Comparison of ENCODE assay signal across 17 cellular contexts in the genomic region with DNA sequence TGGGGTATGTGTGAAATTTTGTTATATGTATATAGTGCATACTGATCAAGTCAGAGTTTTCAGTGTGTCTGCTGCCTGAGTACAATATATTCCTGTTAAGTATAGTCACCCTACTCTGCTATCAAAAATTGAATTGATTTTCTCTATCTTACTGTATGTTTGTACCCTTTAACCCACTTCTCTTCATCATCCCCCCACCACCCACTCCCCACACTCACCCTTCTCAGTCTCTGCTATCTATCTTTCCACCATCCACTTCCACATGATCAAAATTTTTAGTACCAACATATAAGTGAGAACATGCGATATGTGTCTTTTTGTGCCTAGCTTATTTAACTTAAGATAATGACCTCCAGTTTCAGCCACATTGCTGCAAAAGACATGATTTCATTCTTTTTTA. TPM values are rescaled to one million over a fixed set of nuclear protein-coding genes. Genes with fewer than 3 reads are reported as not detected.
DNase-seq lines count a peak whose midpoint lies in the region; TF ChIP-seq lines count a peak whose summit lies in the region.
"Had no signal": no experiment of that assay in that cellular context is flagged by ENCODE, and none has a peak within 500 bp of the region (broad histone marks: within the 10 kb centered on the region; RNA-seq: fewer than 3 reads in every experiment).

No MANE protein-coding gene starts in this region.

- H3K27ac ChIP-seq in effector memory CD4-positive, alpha-beta T cell (ENCODE audit: insufficient read depth, low read length, poor library complexity, severe bottlenecking) = peak overlapping the region; percentile 77
- H3K27ac ChIP-seq: brain microvascular endothelial cell, esophagus squamous epithelium, psoas muscle, suprapubic skin had no signal

- H3K27ac Mint-ChIP-seq in activated CD4-positive, alpha-beta memory T cell treated with anti-CD3 and anti-CD28 coated beads, Interleukin-2, amount 10 ng/mL, durations not matched to agents 7 days and 5 days = no peak overlapping the region
- H3K27ac Mint-ChIP-seq in endothelial cell (ENCODE audit: unreplicated experiment) = no peak overlapping the region

- peak overlapping the region; percentile 57 for H3K4me3 ChIP-seq in effector memory CD4-positive, alpha-beta T cell (ENCODE audit: insufficient read depth, low read depth, low read length, poor library complexity, severe bottlenecking)
- no peak overlapping the region for H3K4me3 ChIP-seq in HAP-1
- H3K4me3 ChIP-seq: psoas muscle, suprapubic skin had no signal

- POLR2A ChIA-PET in activated CD4-positive, alpha-beta memory T cell treated with anti-CD3 and anti-CD28 coated beads, Interleukin-2, amount 10 ng/mL, durations not matched to agents 7 days and 5 days (lab: Charles Lee) = interaction anchor here (7.2 kb wide), 1 partner anchor 19 kb away, joined by 45 read pairs; no protein-coding TSS in a partner anchor

- peaks cover 6% of the 10 kb centered on the region for H3K27me3 Mint-ChIP-seq in activated CD4-positive, alpha-beta memory T cell treated with anti-CD3 and anti-CD28 coated beads, Interleukin-2, amount 10 ng/mL, durations not matched to agents 7 days and 5 days
- H3K27me3 Mint-ChIP-seq in endothelial cell (ENCODE audit: unreplicated experiment) = no peaks in the 10 kb centered on the region

- H3K36me3 Mint-ChIP-seq in activated CD4-positive, alpha-beta memory T cell treated with anti-CD3 and anti-CD28 coated beads, Interleukin-2, amount 10 ng/mL, durations not matched to agents 7 days and 5 days (ENCODE audit: low read depth) = peaks cover 59% of the 10 kb centered on the region
- H3K36me3 Mint-ChIP-seq in endothelial cell (ENCODE audit: low read depth, unreplicated experiment) = no peaks in the 10 kb centered on the region

- H3K27me3 ChIP-seq in effector memory CD4-positive, alpha-beta T cell (replicated peaks; ENCODE audit: control insufficient read depth, insufficient read depth, low read length, poor library complexity, severe bottlenecking) = no peaks in the 10 kb centered on the region
- no peaks in the 10 kb centered on the region for H3K27me3 ChIP-seq in HAP-1 (ENCODE audit: low read depth)
- H3K27me3 ChIP-seq: brain microvascular endothelial cell, esophagus squamous epithelium, suprapubic skin had no signal

- DNase-seq in stimulated activated CD4-positive, alpha-beta T cell treated with anti-CD3 and anti-CD28 coated beads, Interleukin-4, amount 100 ng/mL, for 24 hours = peak; percentile 59
- DNase-seq in stimulated activated CD4-positive, alpha-beta T cell treated with anti-CD3 and anti-CD28 coated beads, Interleukin-2, amount 100 ng/mL, for 48 hours = no peak
- DNase-seq in activated CD4-positive, alpha-beta memory T cell treated with anti-CD3 and anti-CD28 coated beads, Interleukin-2, amount 10 ng/mL, durations not matched to agents 7 days and 5 days = no peak
- no peak for DNase-seq in effector memory CD4-positive, alpha-beta T cell
- DNase-seq in HAP-1 (ENCODE audit: low spot score in 2 of 2) (no peak), GM20000 (ENCODE audit: low spot score) (no peak), islet precursor cell (no peak), endothelial cell (ENCODE audit: low spot score) (no peak)
- DNase-seq: activated effector memory CD4-positive, alpha-beta T cell treated with anti-CD3 and anti-CD28 coated beads, Interleukin-2, amount 50 U/mL, for 16 hours; brain microvascular endothelial cell; esophagus squamous epithelium; NCI-H1930; NCI-H446; psoas muscle; SHP77 treated with DMSO at 0.1 percent for 48 hours had no signal

- TF ChIP-seq CTCF in GM20000 (IDR thresholded peaks at IDR 0.05; ENCODE audit: extremely low read depth, missing control alignments) = no peak
- no peak for TF ChIP-seq CTCF in endothelial cell (IDR thresholded peaks at IDR 0.05; ENCODE audit: unreplicated experiment)

- in situ Hi-C loops in HAP-1 (cut with MboI; ENCODE audit: low sequenced_read_pairs) = no loop called here

- H3K9me3 ChIP-seq in effector memory CD4-positive, alpha-beta T cell (ENCODE audit: control insufficient read depth, low read length) = no peaks in the 10 kb centered on the region
- 0 out of 2 replicates have a peak, but pooled peaks cover 3% of the 10 kb centered on the region for H3K9me3 ChIP-seq in HAP-1
- H3K9me3 ChIP-seq: esophagus squamous epithelium, psoas muscle, suprapubic skin had no signal

- peaks cover 4% of the 10 kb centered on the region for H3K9me3 Mint-ChIP-seq in activated CD4-positive, alpha-beta memory T cell treated with anti-CD3 and anti-CD28 coated beads, Interleukin-2, amount 10 ng/mL, durations not matched to agents 7 days and 5 days
- no peaks in the 10 kb centered on the region for H3K9me3 Mint-ChIP-seq in endothelial cell (ENCODE audit: unreplicated experiment)

- CTCF ChIA-PET in activated CD4-positive, alpha-beta memory T cell treated with anti-CD3 and anti-CD28 coated beads, Interleukin-2, amount 10 ng/mL, durations not matched to agents 7 days and 5 days (lab: Charles Lee) = interaction anchor here (0.6 to 7.3 kb wide), 4 partner anchors 23 to 191 kb away, joined by 3 to 58 read pairs (median 4); no protein-coding TSS in a partner anchor

- peaks cover 44% of the 10 kb centered on the region for H3K4me1 ChIP-seq in effector memory CD4-positive, alpha-beta T cell (ENCODE audit: control insufficient read depth, insufficient read depth, low read length, poor library complexity, severe bottlenecking)
- H3K4me1 ChIP-seq in HAP-1 = no peaks in the 10 kb centered on the region
- H3K4me1 ChIP-seq: esophagus squamous epithelium, psoas muscle, suprapubic skin had no signal

- H3K4me3 Mint-ChIP-seq in activated CD4-positive, alpha-beta memory T cell treated with anti-CD3 and anti-CD28 coated beads, Interleukin-2, amount 10 ng/mL, durations not matched to agents 7 days and 5 days = peak overlapping the region; percentile 31
- H3K4me3 Mint-ChIP-seq in endothelial cell (ENCODE audit: unreplicated experiment) = no peak overlapping the region

- peaks cover 10% of the 10 kb centered on the region for H3K36me3 ChIP-seq in effector memory CD4-positive, alpha-beta T cell (ENCODE audit: control insufficient read depth, insufficient read depth, low read length)
- H3K36me3 ChIP-seq in HAP-1 (replicated peaks) = no peaks in the 10 kb centered on the region
- H3K36me3 ChIP-seq: brain microvascular endothelial cell, esophagus squamous epithelium, suprapubic skin had no signal

- peaks cover 71% of the 10 kb centered on the region for H3K4me1 Mint-ChIP-seq in activated CD4-positive, alpha-beta memory T cell treated with anti-CD3 and anti-CD28 coated beads, Interleukin-2, amount 10 ng/mL, durations not matched to agents 7 days and 5 days
- no peaks in the 10 kb centered on the region for H3K4me1 Mint-ChIP-seq in endothelial cell (ENCODE audit: unreplicated experiment)

RNA-seq across cellular contexts. Expression of gene LY9, which starts 4.2 kb away (rescaled TPM):
- 10 to 100 TPM; 46.4 to 49.9 TPM for total RNA-seq in activated CD4-positive, alpha-beta memory T cell treated with anti-CD3 and anti-CD28 coated beads, Interleukin-2, amount 10 ng/mL, durations not matched to agents 7 days and 5 days
- total RNA-seq in endothelial cell (ENCODE audit: unreplicated experiment) = not detected
- total RNA-seq: dermis microvascular lymphatic vessel endothelial cell had no signal

Comparison
In these comparisons a context has a peak if more than half of its experiments do, and no peak if none do; other contexts are left out.
1. RNA of gene LY9, which starts 4.2 kb away (total RNA-seq): 46.4 to 49.9 TPM in activated CD4-positive, alpha-beta memory T cell treated with anti-CD3 and anti-CD28 coated beads, Interleukin-2, amount 10 ng/mL, durations not matched to agents 7 days and 5 days; not detected in endothelial cell (single experiment); every median in the first group is over 10 times any median in the second.